Comparison of ENCODE assay signal across 8 cellular contexts in genomic region chr10:61592581-61592980, GRCh38.
A peak's percentile ranks its signal among the peaks of the same experiment; 100 is the strongest.
DNase-seq lines count a peak whose midpoint lies in the region; ATAC-seq and TF ChIP-seq lines count a peak whose summit lies in the region.

No MANE protein-coding gene starts in this region.

- WGBS in psoas muscle, 3 donors, result 59 to 73% (median 65%) methylated on average over 2 of the region's 2 CpGs

- TF ChIP-seq CTCF in psoas muscle (IDR thresholded peaks at IDR 0.05), result no peak

- no peaks in the 10 kb centered on the region for H3K4me1 ChIP-seq in psoas muscle

- ATAC-seq in GM19351 (IDR thresholded peaks at IDR 0.05; ENCODE audit: unreplicated experiment) (peak; percentile 68), esophagus mucosa (peak; percentile 55), GM21423 (IDR thresholded peaks at IDR 0.05; ENCODE audit: unreplicated experiment) (no peak), psoas muscle (no peak)

- no peaks in the 10 kb centered on the region for H3K36me3 ChIP-seq in psoas muscle (ENCODE audit: insufficient read depth in 1 of 2, low read depth in 1 of 2)

- no peak overlapping the region for H3K27ac ChIP-seq in psoas muscle

- H3K4me3 ChIP-seq in Jurkat, Clone E6-1 (ENCODE audit: low read length), result no peak overlapping the region
- no peak overlapping the region for H3K4me3 ChIP-seq in psoas muscle

- no peaks in the 10 kb centered on the region for H3K27me3 ChIP-seq in psoas muscle (ENCODE audit: insufficient read depth in 3 of 3, low read length in 2 of 3)

- DNase-seq in AG08395 (ENCODE audit: low spot score) (peak; percentile 18), MV-4-11 (lab: John Stamatoyannopoulos, UW) (no peak), psoas muscle (no peak), GM03348 (ENCODE audit: low spot score) (no peak)
- peak; percentile 30 for DNase-seq in Jurkat, Clone E6-1 (ENCODE audit: low read depth, low spot score)

- H3K9me3 ChIP-seq in psoas muscle, result no peaks in the 10 kb centered on the region

- intact Hi-C loops in psoas muscle (cut with DNase I), result no loop called here

Comparison
In these comparisons a context has a peak if more than half of its experiments do, and no peak if none do; other contexts are left out.
1. DNase-seq: peak in AG08395 (single experiment) and Jurkat, Clone E6-1 (single experiment); none in MV-4-11 (single experiment), psoas muscle (0 of 2) and GM03348 (single experiment).
2. ATAC-seq: peak in GM19351 (single experiment) and esophagus mucosa (single experiment); none in GM21423 (single experiment) and psoas muscle (0 of 4).